14 cellular contexts compared by ENCODE assay signal in the genomic region with DNA sequence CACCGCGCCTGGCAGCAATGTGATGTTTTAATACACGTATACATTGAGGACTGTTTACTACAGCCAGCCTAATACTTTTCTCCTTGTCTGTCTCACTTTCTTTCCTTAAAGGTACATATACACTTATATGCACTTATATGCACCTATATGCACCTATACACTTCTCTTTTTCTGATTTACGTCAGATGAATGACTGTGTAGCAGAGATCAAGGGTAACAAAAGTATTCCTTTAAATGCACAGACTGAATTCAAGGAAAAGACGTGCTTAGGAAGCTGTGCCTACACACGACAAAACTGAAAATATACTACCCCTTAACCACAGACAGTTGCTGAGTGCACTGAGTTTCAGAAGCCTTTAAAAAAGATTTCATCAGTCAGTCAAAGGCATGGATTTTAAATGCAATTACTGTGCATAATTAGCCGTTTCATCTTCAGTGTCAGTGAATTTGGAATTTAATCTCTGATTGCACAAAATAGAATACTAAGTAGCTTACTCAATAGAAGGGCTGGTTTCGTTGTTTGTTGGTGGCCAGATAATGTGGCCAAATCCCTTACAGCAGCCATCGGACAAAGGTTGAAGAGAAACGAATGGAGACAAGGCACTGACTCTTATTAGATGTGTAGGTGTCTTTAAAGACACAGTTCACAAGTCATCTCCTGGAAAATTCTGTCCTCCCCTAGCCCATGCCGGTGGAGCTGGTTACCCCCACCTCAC. TPM values are rescaled to one million over a fixed set of nuclear protein-coding genes. Genes with fewer than 3 reads are reported as not detected.
DNase-seq lines count a peak whose midpoint lies in the region; ATAC-seq and TF ChIP-seq lines count a peak whose summit lies in the region.
"Had no signal": no experiment of that assay in that cellular context is flagged by ENCODE, and none has a peak within 500 bp of the region (broad histone marks: within the 10 kb centered on the region; RNA-seq: fewer than 3 reads in every experiment).

No MANE protein-coding gene starts in this region.

- POLR2A ChIA-PET in RWPE1 (lab: Yijun Ruan, JAX; ENCODE audit: low non-redundant PET), result no interaction called here

- H3K9me3 Mint-ChIP-seq in natural killer cell treated with Interleukin-12 subunit alpha and Interleukin-12 subunit beta and Interleukin-15 and Interleukin-18, amount 100 ng/mL, for 72 hours, result no peaks in the 10 kb centered on the region
- H3K9me3 Mint-ChIP-seq in natural killer cell, result no peaks in the 10 kb centered on the region

- intact Hi-C loops in natural killer cell (cut with micrococcal nuclease), result no loop called here

- peak; percentile 46 for DNase-seq in natural killer cell treated with Interleukin-12 subunit alpha and Interleukin-12 subunit beta and Interleukin-15 and Interleukin-18, amount 100 ng/mL, for 72 hours (ENCODE audit: low spot score)
- DNase-seq in natural killer cell, result no peak
- no peak for DNase-seq in RWPE1 (ENCODE audit: low spot score)
- DNase-seq in hepatocyte (ENCODE audit: low spot score), result no peak
- DNase-seq in T-helper 9 cell, result no peak
- DNase-seq in SW 1271 (lab: John Stamatoyannopoulos, UW), result no peak
- DNase-seq in activated gamma-delta T cell treated with Interleukin-2 at 50 U/mL for 16 hours, result no peak
- DNase-seq in foreskin keratinocyte, result no peak
- DNase-seq: aorta, GM23248, NCI-H1930, NCI-H526, SHP77 treated with DMSO at 0.1 percent for 48 hours had no signal

- no peaks in the 10 kb centered on the region for H3K79me2 ChIP-seq in hepatocyte
- H3K79me2 ChIP-seq: parathyroid adenoma had no signal

- H3K27me3 Mint-ChIP-seq in natural killer cell treated with Interleukin-12 subunit alpha and Interleukin-12 subunit beta and Interleukin-15 and Interleukin-18, amount 100 ng/mL, for 72 hours, result peaks cover 0 to 13% of the 10 kb centered on the region in 2 donors
- H3K27me3 Mint-ChIP-seq in natural killer cell (ENCODE audit: low read depth in 2 of 2), result peaks cover 8% of the 10 kb centered on the region in 2 donors

- no peaks in the 10 kb centered on the region for H3K27me3 ChIP-seq in hepatocyte
- no peaks in the 10 kb centered on the region for H3K27me3 ChIP-seq in foreskin keratinocyte

- TF ChIP-seq CTCF in natural killer cell (IDR thresholded peaks at IDR 0.05) (no peak), RWPE1 (conservative IDR thresholded peaks at IDR 0.05; ENCODE audit: low read depth) (no peak), hepatocyte (IDR thresholded peaks at IDR 0.05; ENCODE audit: poor library complexity) (no peak), foreskin keratinocyte (conservative IDR thresholded peaks at IDR 0.05) (no peak)

- H3K4me1 ChIP-seq in hepatocyte (ENCODE audit: insufficient read depth) (peaks cover 8% of the 10 kb centered on the region), foreskin keratinocyte (peaks cover 9% of the 10 kb centered on the region)
- H3K4me1 ChIP-seq: parathyroid adenoma had no signal

- no peaks in the 10 kb centered on the region for H3K9me3 ChIP-seq in hepatocyte (ENCODE audit: low read depth)

- no peak overlapping the region for H2AFZ ChIP-seq in hepatocyte
- H2AFZ ChIP-seq: GM23248, parathyroid adenoma had no signal

- H3K4me3 ChIP-seq in hepatocyte, result no peak overlapping the region
- H3K4me3 ChIP-seq: GM23248 had no signal

- H3K36me3 ChIP-seq in hepatocyte (replicated peaks; ENCODE audit: insufficient read depth, low read depth), result no peaks in the 10 kb centered on the region

- H3K9me2 ChIP-seq in hepatocyte (replicated peaks; ENCODE audit: insufficient read depth), result no peaks in the 10 kb centered on the region

- no peak overlapping the region for H3K27ac Mint-ChIP-seq in natural killer cell treated with Interleukin-12 subunit alpha and Interleukin-12 subunit beta and Interleukin-15 and Interleukin-18, amount 100 ng/mL, for 72 hours
- H3K27ac Mint-ChIP-seq in natural killer cell, result no peak overlapping the region

- CTCF ChIA-PET in RWPE1 (lab: Yijun Ruan, JAX), result no interaction called here

- H4K20me1 ChIP-seq in hepatocyte (ENCODE audit: insufficient read depth, poor library complexity, severe bottlenecking), result no peaks in the 10 kb centered on the region

- H3K27ac ChIP-seq in RWPE1 (peak overlapping the region; percentile 75), hepatocyte (peak overlapping the region; percentile 37), foreskin keratinocyte (no peak overlapping the region)
- H3K27ac ChIP-seq: parathyroid adenoma had no signal

- no peaks in the 10 kb centered on the region for H3K36me3 Mint-ChIP-seq in natural killer cell treated with Interleukin-12 subunit alpha and Interleukin-12 subunit beta and Interleukin-15 and Interleukin-18, amount 100 ng/mL, for 72 hours
- H3K36me3 Mint-ChIP-seq in natural killer cell, result no peaks in the 10 kb centered on the region

- WGBS in hepatocyte (ENCODE audit: low lambda C conversion rate, missing lambda C conversion rate), result 84% methylated on average over 11 of the region's 11 CpGs

- peak overlapping the region; percentile 15 for H3K4me3 Mint-ChIP-seq in natural killer cell treated with Interleukin-12 subunit alpha and Interleukin-12 subunit beta and Interleukin-15 and Interleukin-18, amount 100 ng/mL, for 72 hours
- H3K4me3 Mint-ChIP-seq in natural killer cell, result no peak overlapping the region

- H3K4me2 ChIP-seq in hepatocyte, result no peak overlapping the region

- no peak for ATAC-seq in natural killer cell treated with Interleukin-12 subunit alpha and Interleukin-12 subunit beta and Interleukin-15 and Interleukin-18, amount 100 ng/mL, for 72 hours
- ATAC-seq in natural killer cell (no peak), foreskin keratinocyte (no peak)

- H3K4me1 Mint-ChIP-seq in natural killer cell treated with Interleukin-12 subunit alpha and Interleukin-12 subunit beta and Interleukin-15 and Interleukin-18, amount 100 ng/mL, for 72 hours (ENCODE audit: low read depth in 2 of 2), result peaks cover 0 to 4% of the 10 kb centered on the region in 2 donors
- H3K4me1 Mint-ChIP-seq in natural killer cell, result no peaks in the 10 kb centered on the region

RNA-seq across cellular contexts. Expression of gene TARBP1, which starts 38.3 kb away (rescaled TPM):
- total RNA-seq in natural killer cell treated with Interleukin-12 subunit alpha and Interleukin-12 subunit beta and Interleukin-15 and Interleukin-18, amount 100 ng/mL, for 72 hours, result 10 to 100 TPM; 25.3 to 51.4 TPM
- 10 to 100 TPM; 29.0 to 37.5 (median 32.2) TPM for total RNA-seq in natural killer cell
- total RNA-seq in hepatocyte, result 22.8 and 22.9 TPM in 2 replicates
- 12.2 and 12.8 TPM in 2 replicates for polyA plus RNA-seq in hepatocyte
- total RNA-seq in foreskin keratinocyte, result 15.3 and 20.1 TPM in 2 replicates
- polyA plus RNA-seq in foreskin keratinocyte, result 9.6 and 12.2 TPM in 2 replicates
